ENCODE assay signal across 1 cellular context in the genomic region with DNA sequence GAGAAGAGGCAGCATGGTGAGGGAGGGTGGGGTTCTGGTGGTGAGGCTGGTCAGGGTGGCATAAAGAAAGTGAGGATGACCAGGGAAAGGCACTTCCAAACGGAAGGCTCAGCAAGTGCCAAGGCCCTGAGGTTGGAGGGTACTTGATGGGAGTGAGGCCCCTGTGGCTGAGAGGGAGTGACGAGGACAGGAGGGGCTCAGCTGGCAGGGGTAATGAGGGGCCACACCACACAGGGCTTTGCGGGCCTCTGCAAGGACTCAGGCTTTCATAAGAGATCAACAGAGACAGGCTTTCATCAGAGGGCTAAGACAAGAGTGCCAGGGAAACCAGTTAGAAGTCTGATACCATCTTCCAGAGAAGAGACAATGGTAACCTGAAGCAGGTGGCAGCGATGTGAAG.
TF ChIP-seq lines count a peak whose summit lies in the region.

No MANE protein-coding gene starts in this region.

TF ChIP-seq in IMR-90, 13 proteins besides CTCF, POLR2A, EP300 and RAD21:
- no peak for TF ChIP-seq MAZ (IDR thresholded peaks at IDR 0.05; ENCODE audit: borderline replicate concordance, low read depth, low read length)
- TF ChIP-seq CEBPB (IDR thresholded peaks at IDR 0.05; ENCODE audit: low read depth, low read length), result no peak
- no peak for TF ChIP-seq RCOR1 (IDR thresholded peaks at IDR 0.05; ENCODE audit: insufficient replicate concordance, low read length)
- no peak for TF ChIP-seq NFE2L2 (IDR thresholded peaks at IDR 0.05; ENCODE audit: low read depth, low read length)
- TF ChIP-seq RFX5 (IDR thresholded peaks at IDR 0.05; ENCODE audit: low read depth, low read length), result no peak
- no peak for TF ChIP-seq CHD1 (IDR thresholded peaks at IDR 0.05; ENCODE audit: low read depth, low read length)
- no peak for TF ChIP-seq SMC3 (IDR thresholded peaks at IDR 0.05; ENCODE audit: low read depth, low read length)
- TF ChIP-seq MAFK (IDR thresholded peaks at IDR 0.05; ENCODE audit: low read depth, low read length), result no peak
- no peak for TF ChIP-seq BHLHE40 (IDR thresholded peaks at IDR 0.05; ENCODE audit: low read depth, low read length)
- TF ChIP-seq USF2 (IDR thresholded peaks at IDR 0.05; ENCODE audit: low read depth, low read length), result no peak
- TF ChIP-seq ELK1 (IDR thresholded peaks at IDR 0.05; ENCODE audit: borderline replicate concordance, low read depth, low read length), result no peak
- no peak for TF ChIP-seq FOS (IDR thresholded peaks at IDR 0.05; ENCODE audit: low read depth, low read length)
- TF ChIP-seq MXI1 (IDR thresholded peaks at IDR 0.05; ENCODE audit: borderline replicate concordance, low read depth, low read length), result no peak
TF ChIP-seq in IMR-90: peak in this region for 0.
